Comparison of ENCODE assay signal across 8 cellular contexts in genomic region chr7:135558337-135558767, GRCh38. TPM values are rescaled to one million over a fixed set of nuclear protein-coding genes. Genes with fewer than 3 reads are reported as not detected.
DNase-seq lines count a peak whose midpoint lies in the region; ATAC-seq, FAIRE-seq and TF ChIP-seq lines count a peak whose summit lies in the region.

No MANE protein-coding gene starts in this region.

- peak; percentile 1 for DNase-seq in AG04450 (ENCODE audit: low read depth, low spot score)
- DNase-seq in NCI-H2107 treated with DMSO at 0.1 percent for 48 hours (lab: John Stamatoyannopoulos, UW; ENCODE audit: unreplicated experiment) = peak; percentile 62
- DNase-seq in WERI-Rb-1 = peak; percentile 68
- peak; percentile 68 for DNase-seq in bronchial epithelial cell (ENCODE audit: low read depth)
- no peak for DNase-seq in kidney
- peak; percentile 17 to 46 (median 26) for DNase-seq in stimulated activated CD4-positive, alpha-beta T cell treated with anti-CD3 and anti-CD28 coated beads, Interleukin-1b, Interleukin-23, amount 100 ng/mL, for 24 hours (ENCODE audit: low read depth in 4 of 4, low spot score in 1 of 4)

- peaks cover 0 to 3% of the 10 kb centered on the region in 2 donors for H3K4me1 ChIP-seq in kidney (ENCODE audit: control insufficient read depth in 1 of 2, insufficient read depth in 1 of 2, low read depth in 1 of 2, low read length in 2 of 2)

- H3K27me3 ChIP-seq in AG04450 (ENCODE audit: control insufficient read depth, insufficient read depth, low read length) = peaks cover 2% of the 10 kb centered on the region
- no peaks in the 10 kb centered on the region for H3K27me3 ChIP-seq in WERI-Rb-1 (ENCODE audit: insufficient read depth, low read depth, severe bottlenecking)
- no peaks in the 10 kb centered on the region for H3K27me3 ChIP-seq in bronchial epithelial cell (ENCODE audit: control insufficient read depth, insufficient read depth, low read length)

- H3K9me3 ChIP-seq in AG04450 (ENCODE audit: control insufficient read depth, insufficient read depth, low read length) (no peaks in the 10 kb centered on the region), WERI-Rb-1 (ENCODE audit: severe bottlenecking) (no peaks in the 10 kb centered on the region), kidney (ENCODE audit: control insufficient read depth in 1 of 2, low read length in 2 of 2) (no peaks in the 10 kb centered on the region)

- ATAC-seq in GM18858 (IDR thresholded peaks at IDR 0.05; ENCODE audit: unreplicated experiment) = peak; percentile 79
- ATAC-seq in HG03095 (IDR thresholded peaks at IDR 0.05; ENCODE audit: unreplicated experiment) = peak; percentile 73

- H3K9ac ChIP-seq in kidney (ENCODE audit: low read length in 2 of 2) = peak overlapping the region; percentile 92 to 98

- TF ChIP-seq CTCF in AG04450 (IDR thresholded peaks at IDR 0.05; ENCODE audit: low read depth, low read length) = peak; percentile 69
- peak; percentile 52; the same call in 1 of the 2 replicates for TF ChIP-seq CTCF in WERI-Rb-1 (IDR thresholded peaks at IDR 0.05; ENCODE audit: low read depth, low read length)
- peak; percentile 62 for TF ChIP-seq CTCF in bronchial epithelial cell (IDR thresholded peaks at IDR 0.05; ENCODE audit: insufficient read depth, low read length, severe bottlenecking)
- peak; percentile 18 for TF ChIP-seq CTCF in kidney (IDR thresholded peaks at IDR 0.05; ENCODE audit: borderline replicate concordance, extremely low read depth, insufficient read depth)

- H3K4me3 ChIP-seq in AG04450 (ENCODE audit: low read depth, low read length) (peak overlapping the region; percentile 75), WERI-Rb-1 (ENCODE audit: low read depth, low read length) (peak overlapping the region; percentile 96), bronchial epithelial cell (ENCODE audit: low read depth, low read length) (peak overlapping the region; percentile 54), kidney (ENCODE audit: low read length in 2 of 2) (peak overlapping the region; percentile 98)

- H3K27ac ChIP-seq in AG04450 (ENCODE audit: low read depth, low read length) (peak overlapping the region; percentile 92), WERI-Rb-1 (peak overlapping the region; percentile 99), kidney (ENCODE audit: low read depth in 2 of 2, low read length in 2 of 2) (peak overlapping the region; percentile 94)

- POLR2A ChIA-PET in AG04450 (lab: Yijun Ruan, JAX) = no interaction called here

- H3K36me3 ChIP-seq in WERI-Rb-1 (peaks cover 6% of the 10 kb centered on the region), bronchial epithelial cell (ENCODE audit: control insufficient read depth, insufficient read depth, low read length) (no peaks in the 10 kb centered on the region), kidney (ENCODE audit: control insufficient read depth in 1 of 2, insufficient read depth in 2 of 2, low read length in 2 of 2) (no peaks in the 10 kb centered on the region)

- CTCF ChIA-PET in AG04450 (lab: Charles Lee) = interaction anchor here (0.5 to 5.6 kb wide), 14 partner anchors 15 to 304 kb away, joined by 3 to 55 read pairs (median 3); no protein-coding TSS in a partner anchor

- intact Hi-C loops in kidney (cut with DNase I) = no loop called here

- FAIRE-seq in bronchial epithelial cell (lab: Jason Lieb, UNC) (no peak), kidney (lab: Jason Lieb, UNC) (no peak)

RNA-seq across cellular contexts. Expression of gene NUP205, which starts 0.6 kb away (rescaled TPM):
- polyA plus RNA-seq in AG04450 (2011; rRNA removed) (33.1 and 36.2 TPM in 2 replicates), kidney (ENCODE audit: insufficient read depth, low read depth, low replicate concordance) (20.5 TPM)
- polyA minus RNA-seq in AG04450 (2011; rRNA and poly(A)+ RNA removed) = 46.3 and 58.3 TPM in 2 replicates
- total RNA-seq in bronchial epithelial cell (45.0 and 53.8 TPM in 2 replicates), kidney (40.7 TPM)

RNA-seq across cellular contexts. Expression of gene CNOT4, which starts 48.5 kb away (rescaled TPM):
- polyA plus RNA-seq in AG04450 (2011; rRNA removed) = 15.8 and 17.0 TPM in 2 replicates
- 20.4 and 22.4 TPM in 2 replicates for polyA minus RNA-seq in AG04450 (2011; rRNA and poly(A)+ RNA removed)
- total RNA-seq in bronchial epithelial cell = 3.9 and 9.5 TPM in 2 replicates
- total RNA-seq in kidney = 26.2 TPM
- polyA plus RNA-seq in kidney (ENCODE audit: insufficient read depth, low read depth, low replicate concordance) = 8.4 TPM

Comparison
In these comparisons a context has a peak if more than half of its experiments do, and no peak if none do; other contexts are left out.
1. CTCF ChIP-seq: peak in every context shown above with its lines; median percentile 69 in AG04450; 62 in bronchial epithelial cell; 52 in WERI-Rb-1; 18 in kidney.